ENCODE assay signal across 1 cellular context in the genomic region with DNA sequence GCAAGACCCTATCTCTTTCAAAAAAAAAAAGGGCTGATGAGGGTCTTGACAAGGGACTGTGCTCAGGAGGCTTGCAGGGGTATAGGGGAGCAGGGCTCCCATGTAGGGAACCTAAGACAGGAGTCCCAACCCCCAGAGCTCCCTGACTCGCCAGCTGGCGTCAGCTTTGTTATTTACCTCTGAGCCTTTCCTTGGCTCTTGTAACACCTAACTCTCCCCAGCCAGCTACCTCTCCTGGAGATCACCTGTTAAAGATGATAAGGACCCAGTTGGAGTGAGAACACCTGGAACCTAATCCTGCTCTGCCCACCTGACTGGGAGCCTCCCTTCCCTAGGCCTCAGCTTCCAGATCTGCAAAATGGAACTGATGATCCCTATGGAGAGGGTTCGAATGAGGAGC.
TF ChIP-seq lines count a peak whose summit lies in the region.

No MANE protein-coding gene starts in this region.

TF ChIP-seq in endothelial cell of umbilical vein, 7 proteins besides CTCF, POLR2A, EP300 and RAD21:
- TF ChIP-seq MYC (IDR thresholded peaks at IDR 0.05; ENCODE audit: low read depth, low read length) = no peak
- TF ChIP-seq, protein P1, sequence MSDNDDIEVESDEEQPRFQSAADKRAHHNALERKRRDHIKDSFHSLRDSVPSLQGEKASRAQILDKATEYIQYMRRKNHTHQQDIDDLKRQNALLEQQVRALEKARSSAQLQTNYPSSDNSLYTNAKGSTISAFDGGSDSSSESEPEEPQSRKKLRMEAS (IDR thresholded peaks at IDR 0.05; ENCODE audit: insufficient read depth, insufficient read length) = no peak
- TF ChIP-seq POLR2AphosphoS5 (IDR thresholded peaks at IDR 0.05; ENCODE audit: insufficient read depth, low read depth, low read length) = no peak
